In the genomic region with DNA sequence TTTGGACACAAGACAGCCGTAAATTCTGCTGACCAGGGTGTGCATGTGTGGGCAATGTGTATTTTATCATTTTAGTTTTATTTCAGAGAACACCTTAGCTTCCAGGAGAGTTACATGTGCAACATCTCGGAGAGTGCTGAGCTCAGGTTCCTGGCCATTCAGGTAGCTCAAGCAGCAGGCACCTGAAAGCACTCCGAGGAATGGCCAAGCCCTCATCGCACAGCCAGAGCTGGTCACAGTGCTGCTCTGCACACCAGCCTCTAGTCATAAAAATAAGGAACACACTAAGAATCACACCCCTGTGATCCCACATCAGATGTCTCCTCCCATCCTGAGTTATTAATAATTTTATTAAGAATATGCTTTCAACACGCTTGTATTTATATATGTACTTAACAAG, we compare ENCODE assay signal across 28 cellular contexts. TPM values are rescaled to one million over a fixed set of nuclear protein-coding genes. Genes with fewer than 3 reads are reported as not detected.
DNase-seq lines count a peak whose midpoint lies in the region; ATAC-seq, FAIRE-seq and TF ChIP-seq lines count a peak whose summit lies in the region.
"Had no signal": no experiment of that assay in that cellular context is flagged by ENCODE, and none has a peak within 500 bp of the region (broad histone marks: within the 10 kb centered on the region; RNA-seq: fewer than 3 reads in every experiment).

No MANE protein-coding gene starts in this region.

- no peak for FAIRE-seq in HepG2 (lab: Jason Lieb, UNC)
- FAIRE-seq: RCC 7860 had no signal

- H3K9me3 Mint-ChIP-seq in effector memory CD8-positive, alpha-beta T cell: no peaks in the 10 kb centered on the region
- H3K9me3 Mint-ChIP-seq: CD4-positive, alpha-beta T cell had no signal

- no peak for TF ChIP-seq RAD21 in HepG2 (CRISPR knock-in tag; IDR thresholded peaks at IDR 0.05)

- in situ Hi-C loops in HepG2 (cut with HindIII; ENCODE audit: extremely low pct_ligation_motif_present, low pct_unique_long_range_greater_than_20kb): no loop called here

- TF ChIP-seq EP300 in HepG2 (IDR thresholded peaks at IDR 0.05; ENCODE audit: low read depth in 2 of 2, low read length in 2 of 2) (no peak), HepG2 (CRISPR knock-in tag; IDR thresholded peaks at IDR 0.05; ENCODE audit: borderline replicate concordance) (no peak)

- H3K4me1 Mint-ChIP-seq in effector memory CD8-positive, alpha-beta T cell (ENCODE audit: low read depth in 2 of 2): peaks cover 17% of the 10 kb centered on the region in 2 donors

- H3K4me2 ChIP-seq in HepG2 (ENCODE audit: low read depth, low read length) (no peak overlapping the region), OCI-LY7 (ENCODE audit: low read length) (peak overlapping the region; percentile 66)
- H3K4me2 ChIP-seq: KMS-11 had no signal

- H3K9me2 ChIP-seq in OCI-LY7 (ENCODE audit: insufficient read depth, low read length): no peaks in the 10 kb centered on the region

- H3K36me3 ChIP-seq in right lobe of liver (no peaks in the 10 kb centered on the region), HepG2 (replicated peaks in 1 of 2; ENCODE audit: control insufficient read depth in 1 of 2, insufficient read depth in 2 of 2, low read length in 2 of 2) (no peaks in the 10 kb centered on the region), OCI-LY7 (ENCODE audit: insufficient read depth, low read length) (no peaks in the 10 kb centered on the region; the same call in 1 of the 2 replicates), uterus (no peaks in the 10 kb centered on the region)

- POLR2A ChIA-PET in HepG2 (lab: Yijun Ruan, JAX) (no interaction called here), OCI-LY7 (lab: Charles Lee) (interaction anchor here (0.7 to 8.4 kb wide), 31 partner anchors 8 to 171 kb away, joined by 3 to 77 read pairs (median 6); partner anchors contain the start of genes DUSP22 and IRF4)

- peaks cover 0 to 18% (median 3%) of the 10 kb centered on the region in 4 donors for H3K4me1 ChIP-seq in right lobe of liver
- no peaks in the 10 kb centered on the region for H3K4me1 ChIP-seq in HepG2 (ENCODE audit: insufficient read depth, low read length)
- H3K4me1 ChIP-seq in OCI-LY7 (ENCODE audit: insufficient read depth, low read length, poor library complexity, severe bottlenecking): peaks cover 99% of the 10 kb centered on the region
- H3K4me1 ChIP-seq in uterus: no peaks in the 10 kb centered on the region

- H3K27me3 ChIP-seq in right lobe of liver: no peaks in the 10 kb centered on the region
- H3K27me3 ChIP-seq in HepG2 (ENCODE audit: control insufficient read depth in 1 of 2, insufficient read depth in 2 of 2, low read length in 2 of 2): peaks cover 0 to 7% of the 10 kb centered on the region in 2 experiments; a peak in 2 of 5 replicates
- no peaks in the 10 kb centered on the region for H3K27me3 ChIP-seq in uterus

- TF ChIP-seq POLR2A in right lobe of liver (IDR thresholded peaks at IDR 0.05) (no peak), HepG2 (IDR thresholded peaks at IDR 0.05; ENCODE audit: insufficient read depth in 1 of 2, low read depth in 2 of 2, low read length in 2 of 2) (no peak), uterus (IDR thresholded peaks at IDR 0.05) (no peak)

- BruUV-seq in HepG2 (replicated peaks; lab: Mats Ljungman, UMichigan) (no TSS peak), OCI-LY7 (replicated peaks; lab: Mats Ljungman, UMichigan) (no TSS peak)

- H3K4me3 ChIP-seq in right lobe of liver: no peak overlapping the region
- no peak overlapping the region for H3K4me3 ChIP-seq in HepG2 (replicated peaks in 1 of 3; ENCODE audit: insufficient read depth in 1 of 3, low read depth in 2 of 3, low read length in 3 of 3)
- H3K4me3 ChIP-seq in OCI-LY7 (ENCODE audit: low read depth, low read length, poor library complexity, severe bottlenecking): peak overlapping the region; percentile 5
- no peak overlapping the region for H3K4me3 ChIP-seq in uterus
- H3K4me3 ChIP-seq: GM23248 had no signal

- H3K79me2 ChIP-seq in HepG2 (ENCODE audit: insufficient read depth, low read length): no peaks in the 10 kb centered on the region
- H3K79me2 ChIP-seq in OCI-LY7 (ENCODE audit: insufficient read depth, low read depth, low read length): no peaks in the 10 kb centered on the region

- H3K9me3 ChIP-seq in right lobe of liver (no peaks in the 10 kb centered on the region), HepG2 (ENCODE audit: low read length) (no peaks in the 10 kb centered on the region), OCI-LY7 (ENCODE audit: low read length) (no peaks in the 10 kb centered on the region), uterus (no peaks in the 10 kb centered on the region)

- peak overlapping the region in 2 of 3 donors; percentile 59 to 88 for H3K27ac ChIP-seq in right lobe of liver
- H3K27ac ChIP-seq in HepG2 (ENCODE audit: extremely low read length, insufficient read depth, low read length): no peak overlapping the region
- H3K27ac ChIP-seq in OCI-LY7 (ENCODE audit: low read depth, low read length, poor library complexity, severe bottlenecking): peak overlapping the region; percentile 86
- H3K27ac ChIP-seq in uterus: no peak overlapping the region
- H3K27ac ChIP-seq: GM23248, KMS-11 had no signal

- peak overlapping the region; percentile 20 to 28 for H3K27ac Mint-ChIP-seq in effector memory CD8-positive, alpha-beta T cell
- H3K27ac Mint-ChIP-seq: CD4-positive, alpha-beta T cell; H9; HFFc6 had no signal

- no peak overlapping the region for H3K9ac ChIP-seq in HepG2 (ENCODE audit: insufficient read depth, low read depth, low read length)
- H3K9ac ChIP-seq: GM23248, KMS-11 had no signal

- 69% methylated on average over 5 of the region's 5 CpGs for WGBS in right lobe of liver (ENCODE audit: insufficient coverage, low coverage, low lambda C conversion rate, missing lambda C conversion rate)
- WGBS in HepG2 (ENCODE audit: low lambda C conversion rate): 64% methylated on average over 5 of the region's 5 CpGs

- TF ChIP-seq CTCF in right lobe of liver (IDR thresholded peaks at IDR 0.05) (no peak), HepG2 (CRISPR knock-in tag; IDR thresholded peaks at IDR 0.05) (no peak), OCI-LY7 (conservative IDR thresholded peaks at IDR 0.05; ENCODE audit: low read length) (no peak), uterus (IDR thresholded peaks at IDR 0.05) (no peak)

- peaks cover 3% of the 10 kb centered on the region for H3K36me3 Mint-ChIP-seq in effector memory CD8-positive, alpha-beta T cell (ENCODE audit: insufficient read depth)

- intact Hi-C loops in right lobe of liver (cut with DNase I): no loop called here
- intact Hi-C loops in HepG2 (cut with micrococcal nuclease; ENCODE audit: unreplicated experiment): no loop called here
- intact Hi-C loops in OCI-LY7 (cut with micrococcal nuclease; ENCODE audit: unreplicated experiment): no loop called here
- intact Hi-C loops in uterus (cut with DNase I; ENCODE audit: low total_unique reads): no loop called here

- no peak overlapping the region for H3K4me3 Mint-ChIP-seq in effector memory CD8-positive, alpha-beta T cell
- H3K4me3 Mint-ChIP-seq: CD4-positive, alpha-beta T cell; H9; HFFc6 had no signal

- no peaks in the 10 kb centered on the region for H4K20me1 ChIP-seq in HepG2 (ENCODE audit: insufficient read depth, low read length)
- H4K20me1 ChIP-seq in OCI-LY7 (ENCODE audit: insufficient read depth, low read length): no peaks in the 10 kb centered on the region

- DNase-seq in right lobe of liver (no peak), HepG2 (ENCODE audit: low spot score) (no peak), OCI-LY7 (ENCODE audit: low spot score) (no peak), NCI-H1105 (lab: John Stamatoyannopoulos, UW) (no peak), uterus (no peak)
- DNase-seq in effector memory CD8-positive, alpha-beta T cell: no peak
- DNase-seq: 8988T; AML-193; CD4-positive, alpha-beta T cell; COR-L47; DMS79; GM23248; H9; HFFc6; NCI-H1105 treated with DMSO at 0.1 percent for 48 hours; NCI-H2029 treated with DMSO at 0.1 percent for 48 hours; NCI-H345; NCI-H524; NCI-H774; NK-92 treated with Interleukin-12 subunit alpha and Interleukin-12 subunit beta, amount 100 ng/mL, for 24 hours; OCI-M1; Right ventricle myocardium superior; SW 1271 had no signal

- no peaks in the 10 kb centered on the region for H3K27me3 Mint-ChIP-seq in effector memory CD8-positive, alpha-beta T cell
- H3K27me3 Mint-ChIP-seq: CD4-positive, alpha-beta T cell had no signal

- CTCF ChIA-PET in HepG2 (lab: Yijun Ruan, JAX; ENCODE audit: low intra/inter-chr PET ratio, low total read pairs): no interaction called here
- CTCF ChIA-PET in OCI-LY7 (lab: Charles Lee; ENCODE audit: unreplicated experiment): interaction anchor here (0.6 to 1.7 kb wide), 4 partner anchors 10 to 137 kb away, joined by 3 to 5 read pairs (median 3); no protein-coding TSS in a partner anchor

- no peak overlapping the region for H2AFZ ChIP-seq in HepG2 (ENCODE audit: low read length)
- H2AFZ ChIP-seq in OCI-LY7 (ENCODE audit: low read length): peak overlapping the region; percentile 4; the same call in 1 of the 2 replicates
- H2AFZ ChIP-seq: GM23248 had no signal

- peak in 2 of 4 donors; percentile 3 to 23 for ATAC-seq in right lobe of liver
- ATAC-seq in HepG2: no peak
- no peak for ATAC-seq in effector memory CD8-positive, alpha-beta T cell (replicated peaks)
- no peak for ATAC-seq in HG03280 (IDR thresholded peaks at IDR 0.05; ENCODE audit: unreplicated experiment)
- ATAC-seq in HG03139 (IDR thresholded peaks at IDR 0.05; ENCODE audit: unreplicated experiment): no peak

RNA-seq across cellular contexts. Expression of gene IRF4, which starts 36.2 kb away (rescaled TPM):
- total RNA-seq in right lobe of liver (1 to 10 TPM in 4 of 6 experiments, under 1 TPM in 2; 0.24 to 5.0 (median 1.6) TPM), HepG2 (2016; rRNA removed; fragmentation: Illumina TruSeq; extraction: Trizol) (0.07 and 0.09 TPM in 2 replicates), OCI-LY7 (2022) (281 and 291 TPM in 2 replicates), uterus (1 to 10 TPM in 1 of 4 donors, under 1 TPM in 1, not detected in 2; 0.55 to 2.0 TPM)
- total RNA-seq in HepG2 (2016; cell fraction: cytosol; rRNA removed; fragmentation: Illumina TruSeq; extraction: Trizol; ENCODE audit: low read depth): not detected in 2 replicates
- total RNA-seq in HepG2 (2016; cell fraction: insoluble cytoplasmic fraction; rRNA removed; fragmentation: Illumina TruSeq; extraction: Trizol): 0.06 and 0.13 TPM in 2 replicates
- total RNA-seq in HepG2 (2016; cell fraction: membrane; rRNA removed; fragmentation: Illumina TruSeq; extraction: Trizol): 0.19 and 0.21 TPM in 2 replicates
- 0.09 TPM in 1 of 2 replicates, not detected in the other for total RNA-seq in HepG2 (2016; cell fraction: nucleus; rRNA removed; fragmentation: Illumina TruSeq; extraction: Trizol)
- polyA plus RNA-seq in HepG2 (2011; rRNA removed): 0.07 TPM in 2 replicates
- 0.04 and 0.24 TPM in 2 replicates for polyA plus RNA-seq in HepG2 (2011; cell fraction: cytosol; rRNA removed)
- 0.16 and 0.51 TPM in 2 replicates for polyA plus RNA-seq in HepG2 (2011; cell fraction: nucleus; rRNA removed)
- 0.04 and 0.11 TPM in 2 replicates for polyA plus RNA-seq in HepG2 (2012)
- not detected in 2 replicates for polyA plus RNA-seq in HepG2 (2016; cell fraction: cytosol; fragmentation: Illumina TruSeq; extraction: Trizol; ENCODE audit: low read depth)
- polyA plus RNA-seq in HepG2 (2016; cell fraction: insoluble cytoplasmic fraction; fragmentation: Illumina TruSeq; extraction: Trizol; ENCODE audit: low read depth): 0.09 and 0.10 TPM in 2 replicates
- polyA plus RNA-seq in HepG2 (2016; cell fraction: membrane; fragmentation: Illumina TruSeq; extraction: Trizol; ENCODE audit: low read depth): 0.03 and 0.05 TPM in 2 replicates
- 0.11 and 0.30 TPM in 2 replicates for polyA plus RNA-seq in HepG2 (2016; cell fraction: nucleus; fragmentation: Illumina TruSeq; extraction: Trizol; ENCODE audit: insufficient read depth, low read depth)
- 0.72 TPM in 1 of 2 replicates, not detected in the other for polyA minus RNA-seq in HepG2 (2011; rRNA and poly(A)+ RNA removed; ENCODE audit: low replicate concordance)
- not detected in 2 replicates for polyA minus RNA-seq in HepG2 (2011; cell fraction: cytosol; rRNA and poly(A)+ RNA removed)
- polyA minus RNA-seq in HepG2 (2011; cell fraction: nucleus; rRNA and poly(A)+ RNA removed): 0.12 and 0.13 TPM in 2 replicates
- total RNA-seq in OCI-LY7 (2014; rRNA removed; shearing (Covaris generic)): 143 and 189 TPM in 2 replicates
- total RNA-seq: GM23248, HFFc6 had no signal
- polyA plus RNA-seq: AG04450 had no signal

Comparison
In these comparisons a context has a peak if more than half of its experiments do, and no peak if none do; other contexts are left out.
1. H3K27ac ChIP-seq: peak in right lobe of liver (2 of 3) and OCI-LY7 (single experiment); none in HepG2 (single experiment) and uterus (0 of 2).
2. RNA of gene IRF4, which starts 36.2 kb away (total RNA-seq): 143 to 291 TPM in OCI-LY7; 0.24 to 5.0 TPM in right lobe of liver, 0.55 to 2.0 TPM in uterus and 0.06 to 0.21 TPM in HepG2; every median in the first group is over 10 times any median in the second.